ENCODE assay signal across 22 cellular contexts in genomic region chr9:88574993-88575392, GRCh38. TPM values are rescaled to one million over a fixed set of nuclear protein-coding genes. Genes with fewer than 3 reads are reported as not detected.
A peak's percentile ranks its signal among the peaks of the same experiment; 100 is the strongest.
DNase-seq lines count a peak whose midpoint lies in the region; ATAC-seq and TF ChIP-seq lines count a peak whose summit lies in the region.
"Had no signal": no experiment of that assay in that cellular context is flagged by ENCODE, and none has a peak within 500 bp of the region (broad histone marks: within the 10 kb centered on the region; RNA-seq: fewer than 3 reads in every experiment).

No MANE protein-coding gene starts in this region.

- H2AFZ ChIP-seq in fibroblast of lung (ENCODE audit: low read length) = peak overlapping the region; percentile 4
- H2AFZ ChIP-seq: parathyroid adenoma, PC-9 had no signal

- TF ChIP-seq CTCF in fibroblast of lung (conservative IDR thresholded peaks at IDR 0.05 in 1 of 2, IDR thresholded peaks at IDR 0.05 in 1 of 2; ENCODE audit: low read depth in 1 of 2, low read length in 2 of 2) = no peak

- H3K27me3 ChIP-seq in fibroblast of lung (ENCODE audit: control insufficient read depth, insufficient read depth, low read length) = no peaks in the 10 kb centered on the region
- H3K27me3 ChIP-seq: BE2C had no signal

- H3K4me3 ChIP-seq in fibroblast of lung (replicated peaks in 1 of 4; ENCODE audit: control extremely low read depth in 1 of 4, insufficient read depth in 1 of 4, low read depth in 3 of 4, low read length in 4 of 4) = peak overlapping the region in 1 of 4 experiments; percentile 2
- H3K4me3 ChIP-seq: PC-9 had no signal

- peak overlapping the region; percentile 1 for H3K4me2 ChIP-seq in fibroblast of lung (ENCODE audit: extremely low read depth, insufficient read depth, low read length)
- H3K4me2 ChIP-seq: PC-9 had no signal

- H3K4me1 ChIP-seq in fibroblast of lung (ENCODE audit: control insufficient read depth, extremely low read depth, insufficient read depth, low read length) = no peaks in the 10 kb centered on the region
- H3K4me1 ChIP-seq: BE2C, parathyroid adenoma had no signal

- DNase-seq in EH (ENCODE audit: low read depth) (peak; percentile 78), RPMI7951 (ENCODE audit: low read depth) (peak; percentile 54), fibroblast of lung (ENCODE audit: low read depth in 2 of 2) (peak; percentile 47 to 71), renal cortical epithelial cell (ENCODE audit: low read depth) (peak; percentile 43), NCI-H2107 (lab: John Stamatoyannopoulos, UW) (no peak), GDM1 (lab: John Stamatoyannopoulos, UW) (no peak), mucosa of gallbladder (ENCODE audit: low spot score) (no peak)
- DNase-seq: activated CD4-positive, alpha-beta T cell treated with anti-CD3 and anti-CD28 coated beads, Interleukin-2, amount 50 U/mL, for 4 hours; activated naive CD8-positive, alpha-beta T cell treated with anti-CD3 and anti-CD28 coated beads, Interleukin-2, amount 10 ng/mL, durations not matched to agents 7 days and 5 days; activated T-cell treated with anti-CD3 and anti-CD28 coated beads, Interleukin-2, amount 50 U/mL, for 72 hours; BE2C; DMS 273 treated with DMSO at 0.1 percent for 48 hours; islet precursor cell; Karpas-422; NCI-H2029; NCI-H526; PC-9; stimulated activated CD4-positive, alpha-beta T cell treated with anti-CD3 and anti-CD28 coated beads, Interleukin-15, amount 100 ng/mL, for 24 hours; stimulated activated naive CD8-positive, alpha-beta T cell treated with anti-CD3 and anti-CD28 coated beads, Interleukin-15, amount 100 ng/mL, for 72 hours had no signal

- no peak for ATAC-seq in HG03135 (IDR thresholded peaks at IDR 0.05; ENCODE audit: unreplicated experiment)
- ATAC-seq: activated T-cell treated with anti-CD3 and anti-CD28 coated beads, Interleukin-2, amount 50 U/mL, for 72 hours; SK-N-SH treated with all-trans-retinoic acid at 6 μM for 48 hours; stimulated activated naive CD8-positive, alpha-beta T cell treated with anti-CD3 and anti-CD28 coated beads, Interleukin-15, amount 100 ng/mL, for 72 hours had no signal

- no peak overlapping the region for H3K27ac ChIP-seq in fibroblast of lung (ENCODE audit: insufficient read depth, low read length)
- H3K27ac ChIP-seq: parathyroid adenoma, PC-9 had no signal

- H3K79me2 ChIP-seq in fibroblast of lung (ENCODE audit: control insufficient read depth, insufficient read depth, low read length) = no peaks in the 10 kb centered on the region
- H3K79me2 ChIP-seq: parathyroid adenoma had no signal

- H3K9ac ChIP-seq in fibroblast of lung (ENCODE audit: insufficient read depth, low read length) = no peak overlapping the region
- H3K9ac ChIP-seq: parathyroid adenoma had no signal

- no peaks in the 10 kb centered on the region for H4K20me1 ChIP-seq in fibroblast of lung (ENCODE audit: control insufficient read depth, extremely low read depth, insufficient read depth, low read length)

- H3K9me3 ChIP-seq in fibroblast of lung (ENCODE audit: control insufficient read depth, insufficient read depth, low read depth, low read length) = no peaks in the 10 kb centered on the region
- H3K9me3 ChIP-seq: BE2C had no signal

- no peaks in the 10 kb centered on the region for H3K36me3 ChIP-seq in fibroblast of lung (ENCODE audit: control insufficient read depth, insufficient read depth, low read length)
- H3K36me3 ChIP-seq: BE2C had no signal

RNA-seq across cellular contexts. Expression of gene NXNL2, which starts 40.0 kb away (rescaled TPM):
- 1.1 and 1.4 TPM in 2 replicates for total RNA-seq in RPMI7951 (2014; rRNA removed; shearing (Covaris generic))
- total RNA-seq in fibroblast of lung = 0.77 and 1.3 TPM in 2 replicates
- polyA plus RNA-seq in fibroblast of lung = 0.44 and 0.50 TPM in 2 replicates
- 0.45 and 0.92 TPM in 2 replicates for polyA plus RNA-seq in fibroblast of lung (2012)
- polyA minus RNA-seq in fibroblast of lung (ENCODE audit: low replicate concordance) = 0.41 TPM in 1 of 2 replicates, not detected in the other
- 5.2 and 15.3 TPM in 2 replicates for total RNA-seq in renal cortical epithelial cell
- total RNA-seq in mucosa of gallbladder = 1.9 TPM
- total RNA-seq: activated naive CD8-positive, alpha-beta T cell treated with anti-CD3 and anti-CD28 coated beads, Interleukin-2, amount 10 ng/mL, durations not matched to agents 7 days and 5 days; activated T-cell treated with anti-CD3 and anti-CD28 coated beads, Interleukin-2, amount 50 U/mL, for 72 hours had no signal

Comparison
In these comparisons a context has a peak if more than half of its experiments do, and no peak if none do; other contexts are left out.
1. DNase-seq: peak in EH (single experiment), RPMI7951 (single experiment), fibroblast of lung (2 of 2) and renal cortical epithelial cell (single experiment); none in NCI-H2107 (single experiment), GDM1 (single experiment) and mucosa of gallbladder (single experiment).